ENCODE assay signal across 8 cellular contexts in the genomic region with DNA sequence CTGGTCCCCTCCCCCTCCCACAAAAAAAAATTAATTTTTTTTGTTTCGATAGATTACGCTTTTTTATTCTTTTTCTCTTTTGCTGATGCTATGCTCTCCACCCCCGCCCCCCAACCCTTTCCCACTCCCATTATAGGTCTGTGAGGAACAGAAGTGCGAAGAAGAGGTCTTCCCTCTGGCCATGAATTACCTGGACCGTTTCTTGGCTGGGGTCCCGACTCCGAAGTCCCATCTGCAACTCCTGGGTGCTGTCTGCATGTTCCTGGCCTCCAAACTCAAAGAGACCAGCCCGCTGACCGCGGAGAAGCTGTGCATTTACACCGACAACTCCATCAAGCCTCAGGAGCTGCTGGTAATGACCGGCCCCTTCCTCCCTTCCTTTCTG. TPM values are rescaled to one million over a fixed set of nuclear protein-coding genes. Genes with fewer than 3 reads are reported as not detected.
DNase-seq lines count a peak whose midpoint lies in the region; ATAC-seq and TF ChIP-seq lines count a peak whose summit lies in the region.

No MANE protein-coding gene starts in this region.

- no peak for TF ChIP-seq CTCF in A673 (conservative IDR thresholded peaks at IDR 0.05; ENCODE audit: low read depth, low read length)
- no peak for TF ChIP-seq CTCF in natural killer cell (IDR thresholded peaks at IDR 0.05)

- POLR2A ChIA-PET in A673 (lab: Charles Lee; ENCODE audit: low non-redundant PET) = no interaction called here

- intact Hi-C loops in A673 (cut with micrococcal nuclease; ENCODE audit: unreplicated experiment) = loop anchor here (2.0 to 5.0 kb wide), 4 partner anchors 169 to 975 kb away; no protein-coding TSS in a partner anchor
- intact Hi-C loops in natural killer cell (cut with micrococcal nuclease) = loop anchor here (2.0 kb wide), 2 partner anchors 45 to 975 kb away; partner anchors contain the start of gene TIGAR

- H3K27ac Mint-ChIP-seq in IgD-negative memory B cell (peak overlapping the region; percentile 46 to 96 (median 55)), natural killer cell (peak overlapping the region; percentile 92 to 98)

- CTCF ChIA-PET in A673 (lab: Charles Lee) = interaction anchor here (1.4 to 1.8 kb wide), 2 partner anchors 390 to 393 kb away, joined by 3 to 18 read pairs; no protein-coding TSS in a partner anchor

- BruUV-seq in A673 (replicated peaks; lab: Mats Ljungman, UMichigan) = no TSS peak

- ATAC-seq in natural killer cell (no peak), HG03457 (IDR thresholded peaks at IDR 0.05; ENCODE audit: unreplicated experiment) (no peak), GM18519 (IDR thresholded peaks at IDR 0.05; ENCODE audit: low FRiP score, unreplicated experiment) (no peak)

- H3K27me3 ChIP-seq in A673 (replicated peaks; ENCODE audit: insufficient read depth, low read depth, low read length, poor library complexity) = peaks cover 68% of the 10 kb centered on the region
- no peaks in the 10 kb centered on the region for H3K27me3 ChIP-seq in effector memory CD4-positive, alpha-beta T cell (replicated peaks; ENCODE audit: control insufficient read depth, insufficient read depth, low read length, poor library complexity, severe bottlenecking)

- H3K4me1 Mint-ChIP-seq in IgD-negative memory B cell (peaks cover 16 to 19% (median 19%) of the 10 kb centered on the region in 3 donors), natural killer cell (peaks cover 57 to 62% of the 10 kb centered on the region in 2 donors)

- no peak overlapping the region for H3K27ac ChIP-seq in A673 (ENCODE audit: low read depth, low read length, poor library complexity, severe bottlenecking)
- H3K27ac ChIP-seq in effector memory CD4-positive, alpha-beta T cell (ENCODE audit: insufficient read depth, low read length, poor library complexity, severe bottlenecking) = peak overlapping the region; percentile 97

- H3K9me3 Mint-ChIP-seq in IgD-negative memory B cell (no peaks in the 10 kb centered on the region), natural killer cell (no peaks in the 10 kb centered on the region)

- no peaks in the 10 kb centered on the region for H3K9me3 ChIP-seq in A673 (ENCODE audit: low read depth, low read length, poor library complexity, severe bottlenecking)
- H3K9me3 ChIP-seq in effector memory CD4-positive, alpha-beta T cell (ENCODE audit: control insufficient read depth, low read length) = no peaks in the 10 kb centered on the region

- H3K4me3 Mint-ChIP-seq in IgD-negative memory B cell (peak overlapping the region; percentile 93 to 100 (median 96)), natural killer cell (peak overlapping the region; percentile 92)

- DNase-seq in A673 (ENCODE audit: low spot score) (no peak), natural killer cell (no peak), NCI-H345 (lab: John Stamatoyannopoulos, UW) (no peak)
- DNase-seq in effector memory CD4-positive, alpha-beta T cell = no peak
- DNase-seq in stimulated activated CD4-positive, alpha-beta T cell treated with anti-CD3 and anti-CD28 coated beads, Interleukin-15, amount 100 ng/mL, for 24 hours = no peak

- H3K27me3 Mint-ChIP-seq in IgD-negative memory B cell (no peaks in the 10 kb centered on the region), natural killer cell (ENCODE audit: low read depth in 2 of 2) (no peaks in the 10 kb centered on the region)

- H3K36me3 ChIP-seq in A673 (ENCODE audit: insufficient read depth, low read length, poor library complexity, severe bottlenecking) = no peaks in the 10 kb centered on the region
- H3K36me3 ChIP-seq in effector memory CD4-positive, alpha-beta T cell (ENCODE audit: control insufficient read depth, insufficient read depth, low read length) = peaks cover 39% of the 10 kb centered on the region

- H3K4me3 ChIP-seq in A673 (ENCODE audit: low read depth, low read length, poor library complexity, severe bottlenecking) = peak overlapping the region; percentile 20
- peak overlapping the region; percentile 87 for H3K4me3 ChIP-seq in effector memory CD4-positive, alpha-beta T cell (ENCODE audit: insufficient read depth, low read depth, low read length, poor library complexity, severe bottlenecking)

- peaks cover 22% of the 10 kb centered on the region for H3K4me1 ChIP-seq in A673 (ENCODE audit: insufficient read depth, low read length, poor library complexity, severe bottlenecking)
- peaks cover 61% of the 10 kb centered on the region for H3K4me1 ChIP-seq in effector memory CD4-positive, alpha-beta T cell (ENCODE audit: control insufficient read depth, insufficient read depth, low read length, poor library complexity, severe bottlenecking)

- H3K36me3 Mint-ChIP-seq in IgD-negative memory B cell (peaks cover 2% of the 10 kb centered on the region), natural killer cell (peaks cover 8% of the 10 kb centered on the region)

RNA-seq across cellular contexts. Expression of gene CCND2, which starts 2.3 kb away (rescaled TPM):
- 2.0 and 2.6 TPM in 2 replicates for total RNA-seq in A673 (2021)
- 11.7 TPM for polyA plus RNA-seq in IgD-negative memory B cell
- 100 to 1,000 TPM; 164 to 247 (median 228) TPM for total RNA-seq in natural killer cell

RNA-seq across cellular contexts. Expression of gene TIGAR, which starts 45.2 kb away (rescaled TPM):
- 11.6 and 15.5 TPM in 2 replicates for total RNA-seq in A673 (2021)
- polyA plus RNA-seq in IgD-negative memory B cell = 5.2 TPM
- 1 to 10 TPM; 6.1 to 7.4 (median 7.3) TPM for total RNA-seq in natural killer cell

Comparison
In these comparisons a context has a peak if more than half of its experiments do, and no peak if none do; other contexts are left out.
1. RNA of gene CCND2, which starts 2.3 kb away (total RNA-seq): 164 to 247 TPM in natural killer cell; 2.0 to 2.6 TPM in A673; every median in the first group is over 10 times any median in the second.